Comparison of ENCODE assay signal across 1 cellular context in genomic region chr2:23148342-23148741, GRCh38.
TF ChIP-seq lines count a peak whose summit lies in the region.

No MANE protein-coding gene starts in this region.

TF ChIP-seq in GM23338, 12 proteins besides CTCF, POLR2A, EP300 and RAD21 (continued from another document):
- TF ChIP-seq EZH2 (IDR thresholded peaks at IDR 0.05; ENCODE audit: low read depth, unreplicated experiment) (no peak), JUNB (IDR thresholded peaks at IDR 0.05; ENCODE audit: unreplicated experiment) (no peak), ZNF462 (CRISPR knock-in tag; IDR thresholded peaks at IDR 0.05) (no peak), CREB1 (CRISPR knock-in tag; IDR thresholded peaks at IDR 0.05; ENCODE audit: low read depth) (no peak), EZH2phosphoT487 (IDR thresholded peaks at IDR 0.05; ENCODE audit: unreplicated experiment) (no peak), ETS1 (IDR thresholded peaks at IDR 0.05) (no peak), STAT1 (IDR thresholded peaks at IDR 0.05; ENCODE audit: unreplicated experiment) (no peak)
